Comparison of ENCODE assay signal across 16 cellular contexts in the genomic region with DNA sequence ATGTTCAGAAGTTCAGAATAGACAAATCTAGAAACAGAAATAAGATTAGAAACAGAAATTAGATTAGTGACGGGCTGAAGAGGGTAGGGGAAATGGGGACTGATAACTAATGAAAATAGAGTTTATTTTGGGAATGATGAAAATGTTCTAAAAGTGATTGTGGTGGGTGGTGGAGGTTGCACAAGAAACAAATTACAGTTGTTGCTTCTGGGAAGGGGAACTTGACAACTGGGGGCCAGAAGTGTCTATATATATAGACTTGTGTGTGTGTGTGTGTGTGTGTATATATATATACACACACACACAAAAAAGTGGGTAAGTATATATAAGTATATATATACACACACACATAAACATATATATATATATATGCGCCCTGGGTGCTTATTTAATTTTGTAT.
"Had no signal": no experiment of that assay in that cellular context is flagged by ENCODE, and none has a peak within 500 bp of the region (broad histone marks: within the 10 kb centered on the region; RNA-seq: fewer than 3 reads in every experiment).

No MANE protein-coding gene starts in this region.

- DNase-seq: activated CD4-positive, alpha-beta T cell treated with anti-CD3 and anti-CD28 coated beads for 1 hour; activated CD4-positive, alpha-beta T cell treated with anti-CD3 and anti-CD28 coated beads, Interleukin-2, amount 50 U/mL, for 1 hour; activated CD8-positive, alpha-beta T cell treated with anti-CD3 and anti-CD28 coated beads, Interleukin-2, amount 10 ng/mL, durations not matched to agents 7 days and 5 days; adrenal gland; brain microvascular endothelial cell; caudate nucleus; effector memory CD4-positive, alpha-beta T cell; foreskin melanocyte; immature natural killer cell; left lung; naive thymus-derived CD4-positive, alpha-beta T cell; posterior cingulate gyrus; stimulated activated CD4-positive, alpha-beta T cell treated with anti-CD3 and anti-CD28 coated beads, Interleukin-4, amount 100 ng/mL, for 1 hour; stimulated activated naive CD4-positive, alpha-beta T cell treated with Interleukin-2 at 50 U/mL for 16 hours had no signal

- ATAC-seq: activated CD8-positive, alpha-beta T cell treated with anti-CD3 and anti-CD28 coated beads, Interleukin-2, amount 10 ng/mL, durations not matched to agents 7 days and 5 days; esophagus mucosa; left lung; naive thymus-derived CD4-positive, alpha-beta T cell; sciatic nerve had no signal
